Comparison of ENCODE assay signal across 12 cellular contexts in the genomic region with DNA sequence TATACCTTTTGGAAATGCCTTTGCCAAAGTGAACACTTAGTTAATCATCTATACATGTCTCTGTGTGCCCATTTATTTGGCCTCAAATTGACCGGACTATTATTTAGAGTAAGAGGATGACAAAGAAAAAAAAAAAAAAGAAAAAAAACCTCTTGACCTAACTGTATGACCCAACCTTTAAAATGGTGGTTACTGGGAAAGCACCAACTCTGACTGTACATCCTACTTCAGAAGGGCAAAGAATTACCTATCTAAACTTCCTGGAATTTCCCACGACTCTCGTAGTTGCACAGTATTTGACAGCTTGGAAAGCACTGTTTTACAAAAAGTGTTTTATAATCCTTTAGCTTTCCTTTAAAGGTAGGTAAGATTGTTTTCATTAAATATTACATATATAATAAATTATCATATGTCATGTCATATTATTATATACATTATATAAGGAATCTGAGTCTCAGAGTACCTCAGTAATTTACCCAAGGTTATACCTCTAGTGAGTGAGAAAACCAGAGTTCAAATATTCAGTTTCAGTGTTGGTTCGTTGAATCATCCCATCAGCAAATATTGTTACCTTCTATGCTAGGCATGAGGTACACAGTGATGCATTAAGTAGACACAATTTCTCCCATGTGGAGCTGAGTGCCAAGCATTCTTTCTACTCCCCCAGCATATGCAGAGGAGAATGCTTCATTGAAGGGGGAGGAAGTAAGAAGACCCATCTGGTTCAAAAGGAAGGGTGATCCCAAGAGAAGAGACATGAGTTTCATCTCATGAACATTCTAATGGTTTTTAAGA. TPM values are rescaled to one million over a fixed set of nuclear protein-coding genes. Genes with fewer than 3 reads are reported as not detected.
DNase-seq lines count a peak whose midpoint lies in the region; ATAC-seq and TF ChIP-seq lines count a peak whose summit lies in the region.
"Had no signal": no experiment of that assay in that cellular context is flagged by ENCODE, and none has a peak within 500 bp of the region (broad histone marks: within the 10 kb centered on the region; RNA-seq: fewer than 3 reads in every experiment).

No MANE protein-coding gene starts in this region.

- H3K27me3 Mint-ChIP-seq in CD4-positive, CD25-positive, alpha-beta regulatory T cell: no peaks in the 10 kb centered on the region

- 76% methylated on average over 4 of the region's 4 CpGs for WGBS in hepatocyte (ENCODE audit: low lambda C conversion rate, missing lambda C conversion rate)

- peaks cover 41% of the 10 kb centered on the region for H3K4me1 ChIP-seq in CD4-positive, CD25-positive, alpha-beta regulatory T cell (ENCODE audit: control insufficient read depth, insufficient read depth, low read length, poor library complexity, severe bottlenecking)
- H3K4me1 ChIP-seq in hepatocyte (ENCODE audit: insufficient read depth) (no peaks in the 10 kb centered on the region), tibial artery (no peaks in the 10 kb centered on the region), HAP-1 (no peaks in the 10 kb centered on the region)

- no peaks in the 10 kb centered on the region for H3K27me3 ChIP-seq in CD4-positive, CD25-positive, alpha-beta regulatory T cell (ENCODE audit: control insufficient read depth, insufficient read depth, low read length)
- H3K27me3 ChIP-seq in hepatocyte: no peaks in the 10 kb centered on the region
- no peaks in the 10 kb centered on the region for H3K27me3 ChIP-seq in tibial artery
- no peaks in the 10 kb centered on the region; the same call in 1 of the 2 replicates for H3K27me3 ChIP-seq in HAP-1 (ENCODE audit: low read depth)

- peak overlapping the region; percentile 90 to 93 (median 91) for H3K27ac Mint-ChIP-seq in CD4-positive, CD25-positive, alpha-beta regulatory T cell

- peak overlapping the region; percentile 69 for H3K27ac ChIP-seq in CD4-positive, CD25-positive, alpha-beta regulatory T cell (ENCODE audit: insufficient read depth, low read length, poor library complexity, severe bottlenecking)
- H3K27ac ChIP-seq in hepatocyte (peak overlapping the region; percentile 29), tibial artery (no peak overlapping the region)

- H3K79me2 ChIP-seq in hepatocyte: no peaks in the 10 kb centered on the region

- H4K20me1 ChIP-seq in hepatocyte (ENCODE audit: insufficient read depth, poor library complexity, severe bottlenecking): no peaks in the 10 kb centered on the region

- DNase-seq in CD4-positive, CD25-positive, alpha-beta regulatory T cell: no peak
- DNase-seq in SK-MEL-5 (ENCODE audit: low read depth, low spot score) (peak; percentile 46), hepatocyte (ENCODE audit: low spot score) (no peak), tibial artery (no peak), iPS-NIHi7 (ENCODE audit: extremely low spot score) (no peak), HAP-1 (ENCODE audit: low spot score in 2 of 2) (no peak)
- DNase-seq: activated gamma-delta T cell treated with Interleukin-2 at 50 U/mL for 16 hours; effector CD8-positive, alpha-beta T cell; NCI-H1048 had no signal

- H2AFZ ChIP-seq in hepatocyte: no peak overlapping the region

- peaks cover 0 to 2% (median 0%) of the 10 kb centered on the region in 7 donors for H3K9me3 Mint-ChIP-seq in CD4-positive, CD25-positive, alpha-beta regulatory T cell

- no peaks in the 10 kb centered on the region for H3K36me3 ChIP-seq in CD4-positive, CD25-positive, alpha-beta regulatory T cell (ENCODE audit: control insufficient read depth, insufficient read depth, low read length)
- no peaks in the 10 kb centered on the region for H3K36me3 ChIP-seq in hepatocyte (replicated peaks; ENCODE audit: insufficient read depth, low read depth)
- no peaks in the 10 kb centered on the region for H3K36me3 ChIP-seq in tibial artery
- H3K36me3 ChIP-seq in HAP-1 (replicated peaks): no peaks in the 10 kb centered on the region

- no peak for ATAC-seq in CD4-positive, CD25-positive, alpha-beta regulatory T cell (ENCODE audit: low read depth in 2 of 2)
- peak; percentile 37 for ATAC-seq in GM18498 (IDR thresholded peaks at IDR 0.05; ENCODE audit: unreplicated experiment)
- no peak for ATAC-seq in GM21381 (IDR thresholded peaks at IDR 0.05; ENCODE audit: unreplicated experiment)

- H3K4me3 Mint-ChIP-seq in CD4-positive, CD25-positive, alpha-beta regulatory T cell: peak overlapping the region; percentile 54 to 89 (median 83)

- H3K4me1 Mint-ChIP-seq in CD4-positive, CD25-positive, alpha-beta regulatory T cell: peaks cover 23 to 59% (median 44%) of the 10 kb centered on the region in 4 donors

- H3K4me3 ChIP-seq in CD4-positive, CD25-positive, alpha-beta regulatory T cell (ENCODE audit: low read depth, low read length): peak overlapping the region; percentile 62
- H3K4me3 ChIP-seq in hepatocyte (no peak overlapping the region), tibial artery (no peak overlapping the region), HAP-1 (no peak overlapping the region)

- intact Hi-C loops in tibial artery (cut with DNase I; ENCODE audit: low total_unique reads): no loop called here

- no peak overlapping the region for H3K4me2 ChIP-seq in hepatocyte

- no peaks in the 10 kb centered on the region for H3K9me3 ChIP-seq in CD4-positive, CD25-positive, alpha-beta regulatory T cell (ENCODE audit: control insufficient read depth in 2 of 2, low read length in 2 of 2)
- H3K9me3 ChIP-seq in hepatocyte (ENCODE audit: low read depth): no peaks in the 10 kb centered on the region
- H3K9me3 ChIP-seq in tibial artery: no peaks in the 10 kb centered on the region
- H3K9me3 ChIP-seq in HAP-1: no peaks in the 10 kb centered on the region

- H3K36me3 Mint-ChIP-seq in CD4-positive, CD25-positive, alpha-beta regulatory T cell: peaks cover 12% of the 10 kb centered on the region

- in situ Hi-C loops in SK-MEL-5 (cut with HindIII; ENCODE audit: low pct_unique_long_range_greater_than_20kb, low sequenced_read_pairs): no loop called here
- in situ Hi-C loops in HAP-1 (cut with MboI; ENCODE audit: low sequenced_read_pairs): no loop called here

- TF ChIP-seq CTCF in hepatocyte (IDR thresholded peaks at IDR 0.05; ENCODE audit: poor library complexity) (no peak), tibial artery (IDR thresholded peaks at IDR 0.05) (no peak)

- H3K9me2 ChIP-seq in hepatocyte (replicated peaks; ENCODE audit: insufficient read depth): no peaks in the 10 kb centered on the region

RNA-seq across cellular contexts. Expression of a gene that starts 5.0 kb away (rescaled TPM):
- total RNA-seq in CD4-positive, CD25-positive, alpha-beta regulatory T cell: 12.9 TPM
- polyA plus RNA-seq in CD4-positive, CD25-positive, alpha-beta regulatory T cell: 10 to 100 TPM; 12.3 to 25.4 (median 19.7) TPM
- total RNA-seq in SK-MEL-5 (2014; rRNA removed; shearing (Covaris generic)): 102 and 105 TPM in 2 replicates
- 32.5 and 40.7 TPM in 2 replicates for polyA plus RNA-seq in SK-MEL-5 (2015; cell fraction: cytosol; rRNA removed)
- polyA plus RNA-seq in SK-MEL-5 (2015; cell fraction: nucleus; rRNA removed): 13.8 and 19.8 TPM in 2 replicates
- total RNA-seq in hepatocyte: 7.8 and 9.9 TPM in 2 replicates
- polyA plus RNA-seq in hepatocyte: 8.4 and 11.1 TPM in 2 replicates
- total RNA-seq: H4 had no signal

Comparison
In these comparisons a context has a peak if more than half of its experiments do, and no peak if none do; other contexts are left out.
1. H3K27ac ChIP-seq: peak in CD4-positive, CD25-positive, alpha-beta regulatory T cell (single experiment) and hepatocyte (single experiment); none in tibial artery (0 of 2).